Comparison of ENCODE assay signal across 8 cellular contexts in the genomic region with DNA sequence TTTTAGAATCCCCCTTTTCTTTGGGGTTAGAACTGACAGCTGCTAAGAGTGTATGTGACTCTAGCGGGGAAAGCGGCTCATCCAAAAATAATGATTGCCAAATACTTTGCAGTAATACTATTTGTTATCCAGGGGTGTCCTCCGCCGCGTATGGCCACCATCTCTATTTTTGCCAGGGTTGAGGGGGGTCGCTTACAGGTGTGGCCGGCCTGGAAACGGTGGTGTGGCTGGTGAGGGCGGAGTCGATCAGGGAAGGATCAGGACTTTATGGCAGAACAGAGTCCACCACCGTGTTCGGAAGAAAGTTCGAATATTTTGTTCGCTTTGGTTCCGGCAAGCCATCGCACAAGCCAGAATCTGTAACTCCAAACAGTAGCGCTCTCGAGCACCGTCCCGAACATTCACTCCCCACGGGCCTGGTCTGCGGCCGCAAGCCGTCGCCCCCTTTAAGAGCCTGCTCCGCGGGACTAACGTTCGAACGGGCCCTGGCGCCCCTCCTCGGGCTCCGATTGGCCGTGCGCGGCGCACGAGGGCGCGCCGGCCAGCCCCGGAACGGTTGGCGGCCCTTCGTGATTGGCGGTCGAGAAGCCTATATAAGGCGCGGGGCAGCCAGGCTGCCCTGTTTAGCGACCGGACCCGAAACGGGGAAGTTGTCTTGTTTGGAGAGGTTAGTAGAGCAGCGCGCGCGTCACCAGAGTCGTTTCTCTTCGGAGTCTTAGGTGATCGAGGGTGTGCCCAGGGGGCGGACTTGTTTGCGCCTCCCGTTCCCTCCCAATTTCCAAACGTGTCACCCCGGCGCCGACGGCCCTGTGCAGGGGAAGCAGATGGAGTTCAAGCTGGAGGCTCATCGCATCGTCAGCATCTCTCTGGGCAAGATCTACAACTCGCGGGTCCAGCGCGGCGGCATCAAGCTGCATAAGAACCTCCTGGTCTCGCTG. TPM values are rescaled to one million over a fixed set of nuclear protein-coding genes. Genes with fewer than 3 reads are reported as not detected.
DNase-seq lines count a peak whose midpoint lies in the region; ATAC-seq, FAIRE-seq and TF ChIP-seq lines count a peak whose summit lies in the region.

A gene (plus strand): TSS at position 622 of the 938 bp plus-strand sequence. CDS start 203 bp downstream, at position 825.

- FAIRE-seq in GM19239 (lab: Jason Lieb, UNC): peak; percentile 88
- no peak for FAIRE-seq in keratinocyte (lab: Jason Lieb, UNC)

- peak within 1 kb of the TSS; percentile 97 for H3K9ac ChIP-seq in keratinocyte (ENCODE audit: control insufficient read depth, extremely low read depth, insufficient read depth, low read length)

- H3K4me2 ChIP-seq in keratinocyte (ENCODE audit: control insufficient read depth, extremely low read depth, insufficient read depth, low read depth, low read length): peak within 1 kb of the TSS; percentile 98

- H4K20me1 ChIP-seq in keratinocyte (ENCODE audit: control insufficient read depth, extremely low read depth, insufficient read depth, low read length): peaks cover 25% of the 10 kb centered on the region

- H3K27me3 ChIP-seq in BE2C (no peaks in the 10 kb centered on the region), keratinocyte (ENCODE audit: control insufficient read depth, extremely low read depth, insufficient read depth, low read length) (no peaks in the 10 kb centered on the region)

- H3K79me2 ChIP-seq in keratinocyte (ENCODE audit: control insufficient read depth, insufficient read depth, low read length): peaks cover 50% of the 10 kb centered on the region

- H3K9me1 ChIP-seq in keratinocyte (ENCODE audit: control insufficient read depth, extremely low read depth, insufficient read depth, low read length): peaks cover 4% of the 10 kb centered on the region

- no peaks in the 10 kb centered on the region for H3K36me3 ChIP-seq in BE2C
- H3K36me3 ChIP-seq in keratinocyte (ENCODE audit: control insufficient read depth in 2 of 2, extremely low read depth in 1 of 2, insufficient read depth in 2 of 2, low read length in 2 of 2): peaks cover 7 to 15% of the 10 kb centered on the region in 2 experiments

- no peaks in the 10 kb centered on the region for H3K4me1 ChIP-seq in BE2C
- H3K4me1 ChIP-seq in keratinocyte (ENCODE audit: control insufficient read depth, extremely low read depth, insufficient read depth, low read length): peaks cover 33% of the 10 kb centered on the region

- dilution Hi-C loops in keratinocyte (cut with MboI; ENCODE audit: extremely low pct_ligation_motif_present, low sequenced_read_pairs): no loop called here

- TF ChIP-seq CTCF in BE2C (IDR thresholded peaks at IDR 0.05; ENCODE audit: low read depth, low read length) (no peak), keratinocyte (optimal IDR thresholded peaks at IDR 0.05 in 1 of 3, IDR thresholded peaks at IDR 0.05 in 1 of 3, conservative IDR thresholded peaks at IDR 0.05 in 1 of 3; ENCODE audit: extremely low read depth in 1 of 3, insufficient read depth in 2 of 3, low read length in 3 of 3) (no peak)

- H3K4me3 ChIP-seq in BE2C (ENCODE audit: low read depth, low read length) (peak within 1 kb of the TSS; percentile 74), keratinocyte (ENCODE audit: control insufficient read depth in 2 of 3, extremely low read depth in 1 of 3, insufficient read depth in 2 of 3, low read depth in 1 of 3, low read length in 3 of 3) (peak within 1 kb of the TSS; percentile 81 to 96 (median 89))

- peak within 1 kb of the TSS; percentile 95 for H2AFZ ChIP-seq in keratinocyte (ENCODE audit: control insufficient read depth, low read length)

- peak within 1 kb of the TSS; percentile 96 for H3K27ac ChIP-seq in keratinocyte (ENCODE audit: control insufficient read depth, insufficient read depth, low read length)

- peak; percentile 97 for DNase-seq in BE2C
- peak; percentile 79 for DNase-seq in GM19239 (ENCODE audit: insufficient read length, low spot score)
- DNase-seq in NCI-H510A treated with DMSO at 0.1 percent for 48 hours (lab: John Stamatoyannopoulos, UW): peak; percentile 96
- DNase-seq in activated CD4-positive, alpha-beta T cell treated with anti-CD3 and anti-CD28 coated beads for 1 hour: peak; percentile 95
- DNase-seq in cerebellar nuclear complex (lab: John Stamatoyannopoulos, UW): peak; percentile 27 to 88
- peak; percentile 98 for DNase-seq in keratinocyte (ENCODE audit: low read depth, low spot score)
- DNase-seq in stimulated activated CD4-positive, alpha-beta T cell treated with anti-CD3 and anti-CD28 coated beads, Interleukin-15, amount 100 ng/mL, for 1 hour (ENCODE audit: low read depth in 1 of 2, low spot score in 1 of 2): peak; percentile 90 to 92

- peak; percentile 66 for ATAC-seq in HG03442 (IDR thresholded peaks at IDR 0.05; ENCODE audit: unreplicated experiment)

- H3K9me3 ChIP-seq in BE2C: no peaks in the 10 kb centered on the region
- no peaks in the 10 kb centered on the region for H3K9me3 ChIP-seq in keratinocyte (ENCODE audit: control insufficient read depth, low read depth, low read length)

RNA-seq across cellular contexts. Expression of the gene that starts here (rescaled TPM):
- 9.9 TPM for polyA plus RNA-seq in BE2C (2012; ENCODE audit: insufficient read depth, insufficient read length, low read depth)
- polyA plus RNA-seq in keratinocyte: 18.1 to 22.5 TPM (median 20.0 TPM) in 3 replicates
- 27.9 TPM for polyA plus RNA-seq in keratinocyte (2011; ENCODE audit: low read depth)
- polyA plus RNA-seq in keratinocyte (2011; cell fraction: cytosol; rRNA removed): 8.6 and 9.8 TPM in 2 replicates
- 32.8 and 33.5 TPM in 2 replicates for polyA plus RNA-seq in keratinocyte (2011; cell fraction: nucleus; rRNA removed)
- polyA plus RNA-seq in keratinocyte (2012; ENCODE audit: low replicate concordance): 23.4 and 50.4 TPM in 2 replicates
- 11.6 to 12.8 TPM (median 12.6 TPM) in 3 replicates for polyA minus RNA-seq in keratinocyte
- polyA minus RNA-seq in keratinocyte (2011; cell fraction: cytosol; rRNA and poly(A)+ RNA removed): 27.2 TPM
- polyA minus RNA-seq in keratinocyte (2011; cell fraction: nucleus; rRNA and poly(A)+ RNA removed): 23.8 and 28.0 TPM in 2 replicates

Comparison
In these comparisons a context has a peak if more than half of its experiments do, and no peak if none do; other contexts are left out.
1. Peak in every context shown above with its lines: DNase-seq, ATAC-seq, H3K4me3 ChIP-seq and H3K27ac ChIP-seq.